ENCODE assay signal across 8 cellular contexts in the genomic region with DNA sequence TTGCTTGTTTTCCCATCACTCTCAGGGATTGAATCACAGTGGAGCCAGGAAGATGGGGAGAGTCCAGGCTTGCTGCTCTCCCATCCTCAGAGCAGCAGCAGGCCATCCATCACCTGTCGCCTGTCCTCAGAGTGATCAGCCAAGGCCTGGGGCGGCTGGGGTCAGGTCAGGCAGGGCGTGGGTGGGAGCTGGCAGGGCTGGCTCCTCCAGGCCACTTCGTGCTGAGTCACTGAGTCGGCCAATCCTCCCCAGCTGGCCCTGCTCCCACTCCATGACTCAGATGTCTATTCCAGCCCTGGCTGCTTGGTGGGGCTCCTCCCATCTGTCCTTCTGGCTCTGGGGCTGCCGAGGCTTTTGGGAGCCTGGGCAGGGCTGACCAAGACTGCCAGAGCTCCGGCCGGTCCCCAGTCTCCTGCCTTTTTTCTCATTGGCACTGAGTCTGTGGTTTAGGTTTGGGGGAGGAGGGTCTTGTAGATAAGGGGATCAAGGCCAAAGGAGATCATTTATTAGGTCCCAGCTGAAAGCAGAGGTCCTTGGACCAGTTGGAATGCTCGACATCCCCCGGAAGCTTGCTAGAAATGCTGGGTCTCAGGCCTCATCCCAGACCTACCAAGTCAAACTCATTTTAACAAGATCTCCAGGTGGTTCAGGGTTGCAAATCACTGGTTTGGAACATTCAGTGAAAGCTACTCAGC.
DNase-seq lines count a peak whose midpoint lies in the region; ATAC-seq and TF ChIP-seq lines count a peak whose summit lies in the region.

No MANE protein-coding gene starts in this region.

- H3K4me1 Mint-ChIP-seq in T-helper 17 cell (peaks cover 33% of the 10 kb centered on the region), nephron (peaks cover 32% of the 10 kb centered on the region)

- no peaks in the 10 kb centered on the region for H3K9me3 ChIP-seq in T-helper 17 cell (ENCODE audit: control insufficient read depth, low read length, poor library complexity, severe bottlenecking)

- H3K27me3 Mint-ChIP-seq in T-helper 17 cell (no peaks in the 10 kb centered on the region), nephron (ENCODE audit: low read depth) (no peaks in the 10 kb centered on the region)

- peak overlapping the region; percentile 50 for H3K4me3 Mint-ChIP-seq in T-helper 17 cell
- no peak overlapping the region for H3K4me3 Mint-ChIP-seq in nephron

- ATAC-seq in T-helper 17 cell (no peak), HG02763 (IDR thresholded peaks at IDR 0.05; ENCODE audit: unreplicated experiment) (no peak), GM21723 (IDR thresholded peaks at IDR 0.05; ENCODE audit: unreplicated experiment) (no peak)

- DNase-seq in A172 (ENCODE audit: low spot score) (peak; percentile 99), HCEC 1CT (peak; percentile 96), T-helper 17 cell (no peak), fibroblast of pulmonary artery (ENCODE audit: low read depth) (peak; percentile 95)
- DNase-seq in effector CD4-positive, alpha-beta T cell = no peak

- H3K27ac Mint-ChIP-seq in T-helper 17 cell (peak overlapping the region; percentile 98), nephron (peak overlapping the region; percentile 54 to 73 (median 64))

- TF ChIP-seq CTCF in fibroblast of pulmonary artery (IDR thresholded peaks at IDR 0.05; ENCODE audit: low read length, missing control alignments) (no peak), nephron (IDR thresholded peaks at IDR 0.05; ENCODE audit: unreplicated experiment in 3 of 3) (no peak)

- H3K36me3 Mint-ChIP-seq in T-helper 17 cell (ENCODE audit: low read depth) (peaks cover 18% of the 10 kb centered on the region), nephron (ENCODE audit: low read depth) (peaks cover 29% of the 10 kb centered on the region)

- no peaks in the 10 kb centered on the region for H3K9me3 Mint-ChIP-seq in nephron

- H3K4me3 ChIP-seq in fibroblast of pulmonary artery (replicated peaks; ENCODE audit: low read depth, low read length) = no peak overlapping the region

Comparison
In these comparisons a context has a peak if more than half of its experiments do, and no peak if none do; other contexts are left out.
1. DNase-seq: peak in A172 (single experiment), HCEC 1CT (single experiment) and fibroblast of pulmonary artery (single experiment); none in T-helper 17 cell (0 of 3) and effector CD4-positive, alpha-beta T cell (single experiment).